Comparison of ENCODE assay signal across 23 cellular contexts in genomic region chr15:89436560-89437311, GRCh38. TPM values are rescaled to one million over a fixed set of nuclear protein-coding genes. Genes with fewer than 3 reads are reported as not detected.
A peak's percentile ranks its signal among the peaks of the same experiment; 100 is the strongest.
DNase-seq lines count a peak whose midpoint lies in the region; ATAC-seq, FAIRE-seq and TF ChIP-seq lines count a peak whose summit lies in the region.
"Had no signal": no experiment of that assay in that cellular context is flagged by ENCODE, and none has a peak within 500 bp of the region (broad histone marks: within the 10 kb centered on the region; RNA-seq: fewer than 3 reads in every experiment).

No MANE protein-coding gene starts in this region.

- H3K4me3 ChIP-seq in Caco-2 (ENCODE audit: low read depth, low read length), result no peak overlapping the region
- H3K4me3 ChIP-seq in HCT116 (replicated peaks in 1 of 2; ENCODE audit: low read depth in 1 of 2, low read length in 2 of 2), result no peak overlapping the region
- H3K4me3 ChIP-seq in pancreas, result no peak overlapping the region

- no peak for TF ChIP-seq RAD21 in HCT116 (IDR thresholded peaks at IDR 0.05; ENCODE audit: low read depth)

- H3K4me1 ChIP-seq in Caco-2 (peaks cover 17% of the 10 kb centered on the region), HCT116 (ENCODE audit: control insufficient read depth in 1 of 2, insufficient read depth in 2 of 2, low read length in 2 of 2) (peaks cover 2 to 15% of the 10 kb centered on the region in 2 experiments; a peak in 3 of 4 replicates), pancreas (no peaks in the 10 kb centered on the region)

- no peaks in the 10 kb centered on the region for H3K9me2 ChIP-seq in HCT116 (ENCODE audit: insufficient read depth)

- no peak overlapping the region for H2AFZ ChIP-seq in HCT116 (ENCODE audit: low read depth, low read length, poor library complexity, severe bottlenecking)

- H3K36me3 ChIP-seq in Caco-2 (ENCODE audit: control insufficient read depth, insufficient read depth, low read length), result no peaks in the 10 kb centered on the region
- no peaks in the 10 kb centered on the region for H3K36me3 ChIP-seq in HCT116 (ENCODE audit: control insufficient read depth in 1 of 2, insufficient read depth in 2 of 2, low read length in 2 of 2)
- no peaks in the 10 kb centered on the region for H3K36me3 ChIP-seq in pancreas

- 57 to 58% methylated on average over 7 of the region's 7 CpGs for WGBS in pancreas, 2 donors

- ATAC-seq in HCT116 (peak; percentile 56), pancreas (no peak)

- intact Hi-C loops in Caco-2 (cut with micrococcal nuclease; ENCODE audit: unreplicated experiment) (loop anchor here (1.0 kb wide), 1 partner anchor 20 kb away; no protein-coding TSS in a partner anchor), HCT116 (cut with micrococcal nuclease) (no loop called here), pancreas (cut with DNase I) (no loop called here)

- in situ Hi-C loops in SK-MEL-5 (cut with HindIII; ENCODE audit: low pct_unique_long_range_greater_than_20kb, low sequenced_read_pairs), result no loop called here

- H3K9ac ChIP-seq in HCT116 (ENCODE audit: low read length), result no peak overlapping the region

- H3K4me2 ChIP-seq in HCT116 (ENCODE audit: low read length), result peak overlapping the region; percentile 33; the same call in 1 of the 2 replicates

- H3K79me2 ChIP-seq in HCT116 (ENCODE audit: insufficient read depth, low read length), result no peaks in the 10 kb centered on the region

- POLR2A ChIA-PET in Caco-2 (lab: Charles Lee), result no interaction called here
- POLR2A ChIA-PET in HCT116 (lab: Charles Lee), result no interaction called here

- DNase-seq in Caco-2 (peak; percentile 78 to 84), HCT116 (ENCODE audit: low read depth, low spot score) (no peak), SK-MEL-5 (ENCODE audit: low read depth, low spot score) (peak; percentile 37), iPS-NIHi7 (ENCODE audit: extremely low spot score) (peak; percentile 37), pancreas (no peak), germinal center (ENCODE audit: low spot score) (no peak), HuH-7 (ENCODE audit: low spot score) (no peak)
- no peak for DNase-seq in stimulated activated CD8-positive, alpha-beta memory T cell treated with anti-CD3 and anti-CD28 coated beads, Interleukin-4, amount 100 ng/mL, for 48 hours
- DNase-seq: C1 segment of cervical spinal cord, DMS 273 treated with DMSO at 0.1 percent for 48 hours, HFFc6, MV-4-11, NCI-H1417, NCI-H2029, NCI-H2171, NCI-H446, NCI-H69, SIG-M5 had no signal

- no peaks in the 10 kb centered on the region for H3K9me3 ChIP-seq in Caco-2
- no peaks in the 10 kb centered on the region for H3K9me3 ChIP-seq in HCT116 (ENCODE audit: control insufficient read depth in 1 of 2, insufficient read depth in 1 of 2, low read depth in 1 of 2, low read length in 2 of 2)
- H3K9me3 ChIP-seq in pancreas, result no peaks in the 10 kb centered on the region

- H3K27ac Mint-ChIP-seq in Caco-2 (ENCODE audit: unreplicated experiment), result peak overlapping the region; percentile 4
- H3K27ac Mint-ChIP-seq: HFFc6, IgD-negative memory B cell had no signal

- H3K36me3 Mint-ChIP-seq in Caco-2 (ENCODE audit: insufficient read depth, unreplicated experiment), result no peaks in the 10 kb centered on the region
- H3K36me3 Mint-ChIP-seq: IgD-negative memory B cell had no signal

- RAD21 ChIA-PET in HCT116 (lab: Charles Lee; ENCODE audit: low non-redundant PET in 1 of 2, low total read pairs in 2 of 2, uncharacterized antibody in 2 of 2, unreplicated experiment in 2 of 2), result no interaction called here

- H3K27me3 Mint-ChIP-seq in Caco-2 (ENCODE audit: insufficient read depth, unreplicated experiment), result no peaks in the 10 kb centered on the region

- H4K20me1 ChIP-seq in HCT116 (ENCODE audit: insufficient read depth), result no peaks in the 10 kb centered on the region

- no peak for FAIRE-seq in pancreas (lab: Jason Lieb, UNC)

- no peak overlapping the region for H3K27ac ChIP-seq in HCT116 (ENCODE audit: low read depth, low read length)
- no peak overlapping the region for H3K27ac ChIP-seq in pancreas

- BruUV-seq in Caco-2 (replicated peaks; lab: Mats Ljungman, UMichigan), result no TSS peak
- no TSS peak for BruUV-seq in HCT116 (replicated peaks; lab: Mats Ljungman, UMichigan)

- CTCF ChIA-PET in Caco-2 (lab: Charles Lee) (no interaction called here), HCT116 (lab: Charles Lee) (no interaction called here)

- no peak for TF ChIP-seq POLR2A in HCT116 (IDR thresholded peaks at IDR 0.05; ENCODE audit: borderline replicate concordance, extremely low read depth, insufficient read depth, insufficient read length)

- TF ChIP-seq CTCF in Caco-2 (IDR thresholded peaks at IDR 0.05; ENCODE audit: insufficient read depth in 1 of 2, low read depth in 1 of 2, low read length in 1 of 2, severe bottlenecking in 1 of 2, unreplicated experiment in 1 of 2) (peak; percentile 30 to 32), HCT116 (IDR thresholded peaks at IDR 0.05 in 2 of 3, conservative IDR thresholded peaks at IDR 0.05 in 1 of 3; ENCODE audit: borderline replicate concordance in 1 of 3, insufficient read depth in 1 of 3, low read depth in 2 of 3, low read length in 2 of 3) (peak in 1 of 3 experiments; percentile 15; a peak in 1 of 6 replicates), pancreas (IDR thresholded peaks at IDR 0.05) (no peak)

- peaks cover 14% of the 10 kb centered on the region for H3K4me1 Mint-ChIP-seq in Caco-2 (ENCODE audit: low read depth, unreplicated experiment)

- H3K27me3 ChIP-seq in Caco-2 (replicated peaks; ENCODE audit: control insufficient read depth, insufficient read depth, low read length) (no peaks in the 10 kb centered on the region), HCT116 (ENCODE audit: insufficient read depth, low read length) (no peaks in the 10 kb centered on the region), pancreas (no peaks in the 10 kb centered on the region)

- no peaks in the 10 kb centered on the region for H3K9me3 Mint-ChIP-seq in Caco-2 (ENCODE audit: unreplicated experiment)
- H3K9me3 Mint-ChIP-seq: HFFc6, IgD-negative memory B cell had no signal

- no peak overlapping the region for H3K4me3 Mint-ChIP-seq in Caco-2 (ENCODE audit: unreplicated experiment)
- H3K4me3 Mint-ChIP-seq: HFFc6, IgD-negative memory B cell had no signal

TF ChIP-seq in HCT116, 20 proteins besides CTCF, POLR2A, EP300 and RAD21:
- TF ChIP-seq MAX (IDR thresholded peaks at IDR 0.05) (no peak), SRF (IDR thresholded peaks at IDR 0.05; ENCODE audit: low read depth) (no peak), ZNF274 (IDR thresholded peaks at IDR 0.05; ENCODE audit: low read depth, low read length) (no peak), FOSL1 (IDR thresholded peaks at IDR 0.05; ENCODE audit: low read depth) (no peak), POLR2AphosphoS5 (IDR thresholded peaks at IDR 0.05; ENCODE audit: low read depth, low read length) (no peak), ZBTB33 (IDR thresholded peaks at IDR 0.05; ENCODE audit: extremely low read depth, insufficient replicate concordance, low read length) (no peak), EZH2phosphoT487 (IDR thresholded peaks at IDR 0.05; ENCODE audit: borderline replicate concordance) (no peak), CEBPB (IDR thresholded peaks at IDR 0.05; ENCODE audit: low read depth) (no peak), YY1 (IDR thresholded peaks at IDR 0.05; ENCODE audit: extremely low read depth, insufficient replicate concordance, low read depth, low read length) (no peak), CBX3 (IDR thresholded peaks at IDR 0.05; ENCODE audit: low read depth) (no peak), JUND (IDR thresholded peaks at IDR 0.05) (no peak)
- TF ChIP-seq, protein P1, sequence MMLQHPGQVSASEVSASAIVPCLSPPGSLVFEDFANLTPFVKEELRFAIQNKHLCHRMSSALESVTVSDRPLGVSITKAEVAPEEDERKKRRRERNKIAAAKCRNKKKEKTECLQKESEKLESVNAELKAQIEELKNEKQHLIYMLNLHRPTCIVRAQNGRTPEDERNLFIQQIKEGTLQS (IDR thresholded peaks at IDR 0.05), result no peak
TF ChIP-seq in HCT116: peak in this region for 0.

RNA-seq across cellular contexts. Expression of gene RHCG, which starts 59.6 kb away (rescaled TPM):
- total RNA-seq in Caco-2 (2022) (not detected in 2 replicates), HCT116 (2021; ENCODE audit: unreplicated experiment) (not detected), pancreas (under 1 TPM; 0.12 to 0.92 (median 0.78) TPM)
- not detected in 2 replicates for polyA plus RNA-seq in HCT116 (2012)
- total RNA-seq in SK-MEL-5 (2014; rRNA removed; shearing (Covaris generic)), result 9.4 and 10.4 TPM in 2 replicates
- polyA plus RNA-seq in SK-MEL-5 (2015; cell fraction: cytosol; rRNA removed), result 6.9 and 7.9 TPM in 2 replicates
- 4.3 and 11.6 TPM in 2 replicates for polyA plus RNA-seq in SK-MEL-5 (2015; cell fraction: nucleus; rRNA removed)
- under 1 TPM; 0.57 to 0.68 TPM for polyA plus RNA-seq in pancreas
- total RNA-seq: A172, Daoy, HFFc6, LHCN-M2, RPMI7951 had no signal
- polyA plus RNA-seq: IgD-negative memory B cell had no signal

Comparison
In these comparisons a context has a peak if more than half of its experiments do, and no peak if none do; other contexts are left out.
1. DNase-seq: peak in Caco-2 (2 of 2), SK-MEL-5 (single experiment) and iPS-NIHi7 (single experiment); none in HCT116 (single experiment), pancreas (0 of 6), germinal center (single experiment), stimulated activated CD8-positive, alpha-beta memory T cell treated with anti-CD3 and anti-CD28 coated beads, Interleukin-4, amount 100 ng/mL, for 48 hours (single experiment) and HuH-7 (single experiment).
2. CTCF ChIP-seq: peak in Caco-2 (2 of 2); none in pancreas (0 of 4).